In the genomic region with DNA sequence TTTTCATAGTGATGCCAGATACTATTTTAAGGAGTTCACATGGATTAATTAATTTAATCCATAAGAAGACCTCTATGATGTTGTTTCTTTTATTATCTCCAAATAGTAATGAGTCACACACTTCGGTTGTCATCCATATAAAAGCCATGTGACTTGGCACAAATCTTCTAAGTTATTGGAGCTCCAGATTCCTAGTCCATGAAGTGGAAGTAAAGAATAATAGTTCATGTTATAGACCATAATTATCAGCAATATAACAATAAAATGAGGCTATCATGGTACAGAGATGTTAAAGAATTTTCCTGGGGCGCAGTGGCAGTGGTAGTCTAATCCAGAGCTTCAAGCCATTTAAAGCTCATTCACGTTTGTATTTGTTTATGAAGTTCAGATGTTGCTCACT, we compare ENCODE assay signal across 2 cellular contexts. TPM values are rescaled to one million over a fixed set of nuclear protein-coding genes. Genes with fewer than 3 reads are reported as not detected.
"Had no signal": no experiment of that assay in that cellular context is flagged by ENCODE, and none has a peak within 500 bp of the region (broad histone marks: within the 10 kb centered on the region; RNA-seq: fewer than 3 reads in every experiment).

No MANE protein-coding gene starts in this region.

RNA-seq across cellular contexts. Expression of a gene that starts 26.2 kb away (rescaled TPM):
- total RNA-seq: G401, GM12878 had no signal
- polyA plus RNA-seq: GM12878 had no signal
